In the genomic region with DNA sequence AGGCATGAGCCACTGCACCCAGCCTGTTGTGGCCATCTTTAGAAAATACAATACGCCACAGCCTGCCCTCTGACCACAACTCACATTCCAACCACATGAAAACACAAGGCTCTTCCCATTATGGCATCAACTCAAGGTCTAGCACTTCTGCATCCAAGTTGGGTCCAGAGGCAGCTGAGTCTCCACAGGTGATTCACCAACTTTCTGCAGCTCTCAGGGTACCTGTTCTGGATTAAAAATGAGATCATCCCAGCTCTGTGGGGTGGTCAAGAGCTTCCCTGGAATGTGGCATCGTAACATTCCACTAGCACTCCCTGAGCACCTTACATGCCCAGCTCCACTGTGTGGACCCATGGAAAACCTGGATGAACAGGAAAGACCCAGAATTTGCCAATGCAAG, we compare ENCODE assay signal across 1 cellular context.
TF ChIP-seq lines count a peak whose summit lies in the region.

No MANE protein-coding gene starts in this region.

TF ChIP-seq in Ishikawa, 13 proteins besides CTCF, POLR2A, EP300 and RAD21 (continued from another document):
- TF ChIP-seq, protein P1, sequence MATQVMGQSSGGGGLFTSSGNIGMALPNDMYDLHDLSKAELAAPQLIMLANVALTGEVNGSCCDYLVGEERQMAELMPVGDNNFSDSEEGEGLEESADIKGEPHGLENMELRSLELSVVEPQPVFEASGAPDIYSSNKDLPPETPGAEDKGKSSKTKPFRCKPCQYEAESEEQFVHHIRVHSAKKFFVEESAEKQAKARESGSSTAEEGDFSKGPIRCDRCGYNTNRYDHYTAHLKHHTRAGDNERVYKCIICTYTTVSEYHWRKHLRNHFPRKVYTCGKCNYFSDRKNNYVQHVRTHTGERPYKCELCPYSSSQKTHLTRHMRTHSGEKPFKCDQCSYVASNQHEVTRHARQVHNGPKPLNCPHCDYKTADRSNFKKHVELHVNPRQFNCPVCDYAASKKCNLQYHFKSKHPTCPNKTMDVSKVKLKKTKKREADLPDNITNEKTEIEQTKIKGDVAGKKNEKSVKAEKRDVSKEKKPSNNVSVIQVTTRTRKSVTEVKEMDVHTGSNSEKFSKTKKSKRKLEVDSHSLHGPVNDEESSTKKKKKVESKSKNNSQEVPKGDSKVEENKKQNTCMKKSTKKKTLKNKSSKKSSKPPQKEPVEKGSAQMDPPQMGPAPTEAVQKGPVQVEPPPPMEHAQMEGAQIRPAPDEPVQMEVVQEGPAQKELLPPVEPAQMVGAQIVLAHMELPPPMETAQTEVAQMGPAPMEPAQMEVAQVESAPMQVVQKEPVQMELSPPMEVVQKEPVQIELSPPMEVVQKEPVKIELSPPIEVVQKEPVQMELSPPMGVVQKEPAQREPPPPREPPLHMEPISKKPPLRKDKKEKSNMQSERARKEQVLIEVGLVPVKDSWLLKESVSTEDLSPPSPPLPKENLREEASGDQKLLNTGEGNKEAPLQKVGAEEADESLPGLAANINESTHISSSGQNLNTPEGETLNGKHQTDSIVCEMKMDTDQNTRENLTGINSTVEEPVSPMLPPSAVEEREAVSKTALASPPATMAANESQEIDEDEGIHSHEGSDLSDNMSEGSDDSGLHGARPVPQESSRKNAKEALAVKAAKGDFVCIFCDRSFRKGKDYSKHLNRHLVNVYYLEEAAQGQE (IDR thresholded peaks at IDR 0.05; ENCODE audit: low read depth): no peak
